Comparison of ENCODE assay signal across 12 cellular contexts in genomic region chr6:15952231-15953151, GRCh38.
DNase-seq lines count a peak whose midpoint lies in the region; ATAC-seq and TF ChIP-seq lines count a peak whose summit lies in the region.
"Had no signal": no experiment of that assay in that cellular context is flagged by ENCODE, and none has a peak within 500 bp of the region (broad histone marks: within the 10 kb centered on the region; RNA-seq: fewer than 3 reads in every experiment).

No MANE protein-coding gene starts in this region.

- peak overlapping the region; percentile 74 for H3K27ac Mint-ChIP-seq in mesothelial cell of epicardium
- H3K27ac Mint-ChIP-seq: activated CD8-positive, alpha-beta T cell treated with anti-CD3 and anti-CD28 coated beads for 36 hours; activated naive CD8-positive, alpha-beta T cell treated with anti-CD3 and anti-CD28 coated beads, Interleukin-2, amount 10 ng/mL, durations not matched to agents 7 days and 5 days had no signal

- H3K9me3 Mint-ChIP-seq in mesothelial cell of epicardium = no peaks in the 10 kb centered on the region
- H3K9me3 Mint-ChIP-seq: activated CD8-positive, alpha-beta T cell treated with anti-CD3 and anti-CD28 coated beads for 36 hours had no signal

- H3K27me3 Mint-ChIP-seq in mesothelial cell of epicardium (ENCODE audit: low read depth) = no peaks in the 10 kb centered on the region
- H3K27me3 Mint-ChIP-seq: activated CD8-positive, alpha-beta T cell treated with anti-CD3 and anti-CD28 coated beads for 36 hours; activated naive CD8-positive, alpha-beta T cell treated with anti-CD3 and anti-CD28 coated beads, Interleukin-2, amount 10 ng/mL, durations not matched to agents 7 days and 5 days had no signal

- no peak overlapping the region for H3K4me3 Mint-ChIP-seq in mesothelial cell of epicardium
- H3K4me3 Mint-ChIP-seq: activated CD8-positive, alpha-beta T cell treated with anti-CD3 and anti-CD28 coated beads for 36 hours; activated naive CD8-positive, alpha-beta T cell treated with anti-CD3 and anti-CD28 coated beads, Interleukin-2, amount 10 ng/mL, durations not matched to agents 7 days and 5 days had no signal

- H3K36me3 Mint-ChIP-seq in mesothelial cell of epicardium = no peaks in the 10 kb centered on the region
- H3K36me3 Mint-ChIP-seq: activated naive CD8-positive, alpha-beta T cell treated with anti-CD3 and anti-CD28 coated beads, Interleukin-2, amount 10 ng/mL, durations not matched to agents 7 days and 5 days had no signal

- no peak for DNase-seq in AG10803 (ENCODE audit: low read depth)
- DNase-seq in choroid plexus epithelial cell (ENCODE audit: low read depth) = peak; percentile 28
- no peak for DNase-seq in mesothelial cell of epicardium (ENCODE audit: low spot score in 2 of 2, unreplicated experiment in 2 of 2)
- no peak for DNase-seq in germinal center (ENCODE audit: low spot score)
- DNase-seq in NCI-H1105 (lab: John Stamatoyannopoulos, UW) = no peak
- no peak for DNase-seq in stimulated activated CD8-positive, alpha-beta memory T cell treated with anti-CD3 and anti-CD28 coated beads, Interleukin-4, amount 100 ng/mL, for 48 hours
- DNase-seq: activated CD8-positive, alpha-beta T cell treated with anti-CD3 and anti-CD28 coated beads for 36 hours; activated naive CD8-positive, alpha-beta T cell treated with anti-CD3 and anti-CD28 coated beads, Interleukin-2, amount 10 ng/mL, durations not matched to agents 7 days and 5 days; KG1; stimulated activated CD4-positive, alpha-beta T cell treated with anti-CD3 and anti-CD28 coated beads, Interleukin-4, amount 100 ng/mL, for 24 hours had no signal

- ATAC-seq in HG02610 (IDR thresholded peaks at IDR 0.05; ENCODE audit: unreplicated experiment) (peak; percentile 29), GM21576 (IDR thresholded peaks at IDR 0.05; ENCODE audit: unreplicated experiment) (no peak)
- ATAC-seq: activated CD8-positive, alpha-beta T cell treated with anti-CD3 and anti-CD28 coated beads for 36 hours had no signal

- H3K4me3 ChIP-seq in AG10803 (ENCODE audit: low read length) (no peak overlapping the region), choroid plexus epithelial cell (ENCODE audit: low read depth, low read length) (no peak overlapping the region)

- H3K4me1 Mint-ChIP-seq in mesothelial cell of epicardium = peaks cover 57% of the 10 kb centered on the region

- peak; percentile 27; the same call in 1 of the 2 replicates for TF ChIP-seq CTCF in AG10803 (conservative IDR thresholded peaks at IDR 0.05; ENCODE audit: low read length)
- peak; percentile 3 for TF ChIP-seq CTCF in choroid plexus epithelial cell (conservative IDR thresholded peaks at IDR 0.05; ENCODE audit: low read depth, low read length)
- TF ChIP-seq CTCF in mesothelial cell of epicardium (IDR thresholded peaks at IDR 0.05; ENCODE audit: unreplicated experiment) = no peak
